2 cellular contexts compared by ENCODE assay signal in the genomic region with DNA sequence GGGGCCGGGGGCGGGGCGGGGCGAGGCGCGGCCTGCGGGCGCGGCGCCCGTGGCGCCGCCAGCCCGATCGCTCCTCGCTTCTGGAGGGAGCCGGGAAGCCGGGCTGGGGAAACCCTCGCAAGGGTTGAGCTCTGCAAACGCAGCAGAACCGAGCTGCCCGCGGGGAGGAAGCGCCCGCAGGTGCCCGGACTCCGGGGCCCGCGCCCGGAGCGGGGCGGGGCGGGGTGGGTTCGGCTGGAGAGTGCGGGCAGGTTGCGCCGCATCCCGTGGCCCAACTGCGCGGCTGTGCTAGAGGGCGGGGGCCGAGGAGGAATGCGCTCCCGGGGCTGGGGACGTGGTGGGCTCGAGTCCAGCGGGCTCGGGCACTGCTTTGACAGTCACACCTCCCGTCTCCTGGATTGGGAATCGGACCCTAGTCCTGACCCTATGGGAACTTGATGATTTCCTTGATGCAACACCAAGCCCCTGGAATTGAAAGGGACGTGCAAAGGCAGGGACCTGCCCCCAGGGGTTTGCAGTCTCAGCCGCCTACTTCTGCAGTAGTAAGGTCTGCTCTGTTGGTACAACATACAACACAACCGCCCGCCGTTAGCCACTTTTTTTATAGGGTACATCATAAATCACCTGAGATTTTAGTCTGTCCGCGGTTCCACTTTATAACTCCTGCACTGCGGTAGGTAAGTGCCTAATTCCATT.
TF ChIP-seq lines count a peak whose summit lies in the region.

No MANE protein-coding gene starts in this region.

TF ChIP-seq in IMR-90, 13 proteins besides CTCF, POLR2A, EP300 and RAD21:
- TF ChIP-seq RCOR1 (IDR thresholded peaks at IDR 0.05; ENCODE audit: insufficient replicate concordance, low read length) (no peak), FOS (IDR thresholded peaks at IDR 0.05; ENCODE audit: low read depth, low read length) (no peak), MAZ (IDR thresholded peaks at IDR 0.05; ENCODE audit: borderline replicate concordance, low read depth, low read length) (peak; percentile 73; the same call in 1 of the 2 replicates), CEBPB (IDR thresholded peaks at IDR 0.05; ENCODE audit: low read depth, low read length) (0 out of 2 replicates have a peak, but pooled peaks have one; percentile 25), NFE2L2 (IDR thresholded peaks at IDR 0.05; ENCODE audit: low read depth, low read length) (no peak), CHD1 (IDR thresholded peaks at IDR 0.05; ENCODE audit: low read depth, low read length) (peak; percentile 26; the same call in 1 of the 2 replicates)
- TF ChIP-seq, protein P1, sequence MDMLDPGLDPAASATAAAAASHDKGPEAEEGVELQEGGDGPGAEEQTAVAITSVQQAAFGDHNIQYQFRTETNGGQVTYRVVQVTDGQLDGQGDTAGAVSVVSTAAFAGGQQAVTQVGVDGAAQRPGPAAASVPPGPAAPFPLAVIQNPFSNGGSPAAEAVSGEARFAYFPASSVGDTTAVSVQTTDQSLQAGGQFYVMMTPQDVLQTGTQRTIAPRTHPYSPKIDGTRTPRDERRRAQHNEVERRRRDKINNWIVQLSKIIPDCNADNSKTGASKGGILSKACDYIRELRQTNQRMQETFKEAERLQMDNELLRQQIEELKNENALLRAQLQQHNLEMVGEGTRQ (IDR thresholded peaks at IDR 0.05; ENCODE audit: low read depth, low read length), result no peak; the same call in 1 of the 2 replicates

TF ChIP-seq in HepG2, 621 proteins besides CTCF, POLR2A, EP300 and RAD21 (continues in another document):
- peak; percentile 62; the same call in 1 of the 2 replicates for TF ChIP-seq ZNF567 (CRISPR knock-in tag; IDR thresholded peaks at IDR 0.05; ENCODE audit: borderline replicate concordance)
- 0 out of 2 replicates have a peak, but pooled peaks have one; percentile 29 for TF ChIP-seq ZBTB42 (CRISPR knock-in tag; IDR thresholded peaks at IDR 0.05)
- TF ChIP-seq ZBTB38 (CRISPR knock-in tag; IDR thresholded peaks at IDR 0.05), result peak; percentile 75
- 0 out of 2 replicates have a peak, but pooled peaks have one; percentile 24 for TF ChIP-seq NCOA1 (CRISPR knock-in tag; IDR thresholded peaks at IDR 0.05)
- 0 out of 2 replicates have a peak, but pooled peaks have one; percentile 19 for TF ChIP-seq PITX1 (CRISPR knock-in tag; IDR thresholded peaks at IDR 0.05)
- TF ChIP-seq ZNF274 (CRISPR knock-in tag; IDR thresholded peaks at IDR 0.05), result 0 out of 2 replicates have a peak, but pooled peaks have one; percentile 26
- no peak for TF ChIP-seq HNRNPL (IDR thresholded peaks at IDR 0.05; ENCODE audit: low read depth, low read length)
- peak; percentile 12; the same call in 1 of the 2 replicates for TF ChIP-seq GATAD1 (CRISPR knock-in tag; IDR thresholded peaks at IDR 0.05)
- peak; percentile 37; the same call in 1 of the 2 replicates for TF ChIP-seq MYC (CRISPR knock-in tag; IDR thresholded peaks at IDR 0.05; ENCODE audit: borderline replicate concordance)
- no peak for TF ChIP-seq MBD4 (IDR thresholded peaks at IDR 0.05; ENCODE audit: borderline replicate concordance, low read length)
- 0 out of 2 replicates have a peak, but pooled peaks have one; percentile 30 for TF ChIP-seq ZNF232 (CRISPR knock-in tag; IDR thresholded peaks at IDR 0.05; ENCODE audit: borderline replicate concordance)
- TF ChIP-seq KAT8 (CRISPR knock-in tag; IDR thresholded peaks at IDR 0.05), result 0 out of 2 replicates have a peak, but pooled peaks have one; percentile 31
- TF ChIP-seq, protein P2, sequence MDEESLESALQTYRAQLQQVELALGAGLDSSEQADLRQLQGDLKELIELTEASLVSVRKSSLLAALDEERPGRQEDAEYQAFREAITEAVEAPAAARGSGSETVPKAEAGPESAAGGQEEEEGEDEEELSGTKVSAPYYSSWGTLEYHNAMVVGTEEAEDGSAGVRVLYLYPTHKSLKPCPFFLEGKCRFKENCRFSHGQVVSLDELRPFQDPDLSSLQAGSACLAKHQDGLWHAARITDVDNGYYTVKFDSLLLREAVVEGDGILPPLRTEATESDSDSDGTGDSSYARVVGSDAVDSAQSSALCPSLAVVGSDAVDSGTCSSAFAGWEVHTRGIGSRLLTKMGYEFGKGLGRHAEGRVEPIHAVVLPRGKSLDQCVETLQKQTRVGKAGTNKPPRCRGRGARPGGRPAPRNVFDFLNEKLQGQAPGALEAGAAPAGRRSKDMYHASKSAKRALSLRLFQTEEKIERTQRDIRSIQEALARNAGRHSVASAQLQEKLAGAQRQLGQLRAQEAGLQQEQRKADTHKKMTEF (CRISPR knock-in tag; IDR thresholded peaks at IDR 0.05), result no peak; the same call in 1 of the 2 replicates
- TF ChIP-seq ZFP82 (CRISPR knock-in tag; IDR thresholded peaks at IDR 0.05; ENCODE audit: borderline replicate concordance), result 0 out of 2 replicates have a peak, but pooled peaks have one; percentile 52
- peak; percentile 49; the same call in 1 of the 2 replicates for TF ChIP-seq ZBTB7B (CRISPR knock-in tag; IDR thresholded peaks at IDR 0.05)
- TF ChIP-seq, protein P3, sequence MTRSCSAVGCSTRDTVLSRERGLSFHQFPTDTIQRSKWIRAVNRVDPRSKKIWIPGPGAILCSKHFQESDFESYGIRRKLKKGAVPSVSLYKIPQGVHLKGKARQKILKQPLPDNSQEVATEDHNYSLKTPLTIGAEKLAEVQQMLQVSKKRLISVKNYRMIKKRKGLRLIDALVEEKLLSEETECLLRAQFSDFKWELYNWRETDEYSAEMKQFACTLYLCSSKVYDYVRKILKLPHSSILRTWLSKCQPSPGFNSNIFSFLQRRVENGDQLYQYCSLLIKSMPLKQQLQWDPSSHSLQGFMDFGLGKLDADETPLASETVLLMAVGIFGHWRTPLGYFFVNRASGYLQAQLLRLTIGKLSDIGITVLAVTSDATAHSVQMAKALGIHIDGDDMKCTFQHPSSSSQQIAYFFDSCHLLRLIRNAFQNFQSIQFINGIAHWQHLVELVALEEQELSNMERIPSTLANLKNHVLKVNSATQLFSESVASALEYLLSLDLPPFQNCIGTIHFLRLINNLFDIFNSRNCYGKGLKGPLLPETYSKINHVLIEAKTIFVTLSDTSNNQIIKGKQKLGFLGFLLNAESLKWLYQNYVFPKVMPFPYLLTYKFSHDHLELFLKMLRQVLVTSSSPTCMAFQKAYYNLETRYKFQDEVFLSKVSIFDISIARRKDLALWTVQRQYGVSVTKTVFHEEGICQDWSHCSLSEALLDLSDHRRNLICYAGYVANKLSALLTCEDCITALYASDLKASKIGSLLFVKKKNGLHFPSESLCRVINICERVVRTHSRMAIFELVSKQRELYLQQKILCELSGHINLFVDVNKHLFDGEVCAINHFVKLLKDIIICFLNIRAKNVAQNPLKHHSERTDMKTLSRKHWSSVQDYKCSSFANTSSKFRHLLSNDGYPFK (CRISPR knock-in tag; IDR thresholded peaks at IDR 0.05; ENCODE audit: borderline replicate concordance), result no peak
- 0 out of 2 replicates have a peak, but pooled peaks have one; percentile 22 for TF ChIP-seq ZNF333 (CRISPR knock-in tag; IDR thresholded peaks at IDR 0.05; ENCODE audit: borderline replicate concordance)
- TF ChIP-seq, protein P4, sequence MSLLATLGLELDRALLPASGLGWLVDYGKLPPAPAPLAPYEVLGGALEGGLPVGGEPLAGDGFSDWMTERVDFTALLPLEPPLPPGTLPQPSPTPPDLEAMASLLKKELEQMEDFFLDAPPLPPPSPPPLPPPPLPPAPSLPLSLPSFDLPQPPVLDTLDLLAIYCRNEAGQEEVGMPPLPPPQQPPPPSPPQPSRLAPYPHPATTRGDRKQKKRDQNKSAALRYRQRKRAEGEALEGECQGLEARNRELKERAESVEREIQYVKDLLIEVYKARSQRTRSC (CRISPR knock-in tag; IDR thresholded peaks at IDR 0.05; ENCODE audit: low read depth), result 0 out of 2 replicates have a peak, but pooled peaks have one; percentile 32
- TF ChIP-seq AGO1 (IDR thresholded peaks at IDR 0.05; ENCODE audit: low read depth, low read length, poor library complexity, severe bottlenecking), result peak; percentile 18
- TF ChIP-seq ARID2 (CRISPR knock-in tag; IDR thresholded peaks at IDR 0.05; ENCODE audit: borderline replicate concordance), result peak; percentile 51; the same call in 1 of the 2 replicates
- TF ChIP-seq, protein P5, sequence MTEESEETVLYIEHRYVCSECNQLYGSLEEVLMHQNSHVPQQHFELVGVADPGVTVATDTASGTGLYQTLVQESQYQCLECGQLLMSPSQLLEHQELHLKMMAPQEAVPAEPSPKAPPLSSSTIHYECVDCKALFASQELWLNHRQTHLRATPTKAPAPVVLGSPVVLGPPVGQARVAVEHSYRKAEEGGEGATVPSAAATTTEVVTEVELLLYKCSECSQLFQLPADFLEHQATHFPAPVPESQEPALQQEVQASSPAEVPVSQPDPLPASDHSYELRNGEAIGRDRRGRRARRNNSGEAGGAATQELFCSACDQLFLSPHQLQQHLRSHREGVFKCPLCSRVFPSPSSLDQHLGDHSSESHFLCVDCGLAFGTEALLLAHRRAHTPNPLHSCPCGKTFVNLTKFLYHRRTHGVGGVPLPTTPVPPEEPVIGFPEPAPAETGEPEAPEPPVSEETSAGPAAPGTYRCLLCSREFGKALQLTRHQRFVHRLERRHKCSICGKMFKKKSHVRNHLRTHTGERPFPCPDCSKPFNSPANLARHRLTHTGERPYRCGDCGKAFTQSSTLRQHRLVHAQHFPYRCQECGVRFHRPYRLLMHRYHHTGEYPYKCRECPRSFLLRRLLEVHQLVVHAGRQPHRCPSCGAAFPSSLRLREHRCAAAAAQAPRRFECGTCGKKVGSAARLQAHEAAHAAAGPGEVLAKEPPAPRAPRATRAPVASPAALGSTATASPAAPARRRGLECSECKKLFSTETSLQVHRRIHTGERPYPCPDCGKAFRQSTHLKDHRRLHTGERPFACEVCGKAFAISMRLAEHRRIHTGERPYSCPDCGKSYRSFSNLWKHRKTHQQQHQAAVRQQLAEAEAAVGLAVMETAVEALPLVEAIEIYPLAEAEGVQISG (CRISPR knock-in tag; IDR thresholded peaks at IDR 0.05), result peak; percentile 11
- TF ChIP-seq, protein P6, sequence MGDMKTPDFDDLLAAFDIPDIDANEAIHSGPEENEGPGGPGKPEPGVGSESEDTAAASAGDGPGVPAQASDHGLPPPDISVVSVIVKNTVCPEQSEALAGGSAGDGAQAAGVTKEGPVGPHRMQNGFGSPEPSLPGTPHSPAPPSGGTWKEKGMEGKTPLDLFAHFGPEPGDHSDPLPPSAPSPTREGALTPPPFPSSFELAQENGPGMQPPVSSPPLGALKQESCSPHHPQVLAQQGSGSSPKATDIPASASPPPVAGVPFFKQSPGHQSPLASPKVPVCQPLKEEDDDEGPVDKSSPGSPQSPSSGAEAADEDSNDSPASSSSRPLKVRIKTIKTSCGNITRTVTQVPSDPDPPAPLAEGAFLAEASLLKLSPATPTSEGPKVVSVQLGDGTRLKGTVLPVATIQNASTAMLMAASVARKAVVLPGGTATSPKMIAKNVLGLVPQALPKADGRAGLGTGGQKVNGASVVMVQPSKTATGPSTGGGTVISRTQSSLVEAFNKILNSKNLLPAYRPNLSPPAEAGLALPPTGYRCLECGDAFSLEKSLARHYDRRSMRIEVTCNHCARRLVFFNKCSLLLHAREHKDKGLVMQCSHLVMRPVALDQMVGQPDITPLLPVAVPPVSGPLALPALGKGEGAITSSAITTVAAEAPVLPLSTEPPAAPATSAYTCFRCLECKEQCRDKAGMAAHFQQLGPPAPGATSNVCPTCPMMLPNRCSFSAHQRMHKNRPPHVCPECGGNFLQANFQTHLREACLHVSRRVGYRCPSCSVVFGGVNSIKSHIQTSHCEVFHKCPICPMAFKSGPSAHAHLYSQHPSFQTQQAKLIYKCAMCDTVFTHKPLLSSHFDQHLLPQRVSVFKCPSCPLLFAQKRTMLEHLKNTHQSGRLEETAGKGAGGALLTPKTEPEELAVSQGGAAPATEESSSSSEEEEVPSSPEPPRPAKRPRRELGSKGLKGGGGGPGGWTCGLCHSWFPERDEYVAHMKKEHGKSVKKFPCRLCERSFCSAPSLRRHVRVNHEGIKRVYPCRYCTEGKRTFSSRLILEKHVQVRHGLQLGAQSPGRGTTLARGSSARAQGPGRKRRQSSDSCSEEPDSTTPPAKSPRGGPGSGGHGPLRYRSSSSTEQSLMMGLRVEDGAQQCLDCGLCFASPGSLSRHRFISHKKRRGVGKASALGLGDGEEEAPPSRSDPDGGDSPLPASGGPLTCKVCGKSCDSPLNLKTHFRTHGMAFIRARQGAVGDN (CRISPR knock-in tag; IDR thresholded peaks at IDR 0.05), result peak; percentile 68; the same call in 1 of the 2 replicates
- TF ChIP-seq, protein P7, sequence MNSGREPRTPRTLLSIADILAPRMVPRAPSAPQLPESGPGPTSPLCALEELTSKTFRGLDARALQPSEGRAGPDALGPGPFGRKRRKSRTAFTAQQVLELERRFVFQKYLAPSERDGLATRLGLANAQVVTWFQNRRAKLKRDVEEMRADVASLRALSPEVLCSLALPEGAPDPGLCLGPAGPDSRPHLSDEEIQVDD (CRISPR knock-in tag; IDR thresholded peaks at IDR 0.05; ENCODE audit: borderline replicate concordance), result no peak
- 0 out of 2 replicates have a peak, but pooled peaks have one; percentile 39 for TF ChIP-seq ZNF292 (CRISPR knock-in tag; IDR thresholded peaks at IDR 0.05; ENCODE audit: borderline replicate concordance, low read depth)
- TF ChIP-seq, protein P8, sequence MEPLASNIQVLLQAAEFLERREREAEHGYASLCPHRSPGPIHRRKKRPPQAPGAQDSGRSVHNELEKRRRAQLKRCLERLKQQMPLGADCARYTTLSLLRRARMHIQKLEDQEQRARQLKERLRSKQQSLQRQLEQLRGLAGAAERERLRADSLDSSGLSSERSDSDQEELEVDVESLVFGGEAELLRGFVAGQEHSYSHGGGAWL (CRISPR knock-in tag; IDR thresholded peaks at IDR 0.05), result 0 out of 2 replicates have a peak, but pooled peaks have one; percentile 37
- TF ChIP-seq NONO (IDR thresholded peaks at IDR 0.05), result no peak
- TF ChIP-seq NONO (CRISPR knock-in tag; conservative IDR thresholded peaks at IDR 0.05), result peak; percentile 29; the same call in 1 of the 2 replicates
- no peak for TF ChIP-seq ZNF136 (CRISPR knock-in tag; IDR thresholded peaks at IDR 0.05; ENCODE audit: low read depth)
- TF ChIP-seq, protein P9, sequence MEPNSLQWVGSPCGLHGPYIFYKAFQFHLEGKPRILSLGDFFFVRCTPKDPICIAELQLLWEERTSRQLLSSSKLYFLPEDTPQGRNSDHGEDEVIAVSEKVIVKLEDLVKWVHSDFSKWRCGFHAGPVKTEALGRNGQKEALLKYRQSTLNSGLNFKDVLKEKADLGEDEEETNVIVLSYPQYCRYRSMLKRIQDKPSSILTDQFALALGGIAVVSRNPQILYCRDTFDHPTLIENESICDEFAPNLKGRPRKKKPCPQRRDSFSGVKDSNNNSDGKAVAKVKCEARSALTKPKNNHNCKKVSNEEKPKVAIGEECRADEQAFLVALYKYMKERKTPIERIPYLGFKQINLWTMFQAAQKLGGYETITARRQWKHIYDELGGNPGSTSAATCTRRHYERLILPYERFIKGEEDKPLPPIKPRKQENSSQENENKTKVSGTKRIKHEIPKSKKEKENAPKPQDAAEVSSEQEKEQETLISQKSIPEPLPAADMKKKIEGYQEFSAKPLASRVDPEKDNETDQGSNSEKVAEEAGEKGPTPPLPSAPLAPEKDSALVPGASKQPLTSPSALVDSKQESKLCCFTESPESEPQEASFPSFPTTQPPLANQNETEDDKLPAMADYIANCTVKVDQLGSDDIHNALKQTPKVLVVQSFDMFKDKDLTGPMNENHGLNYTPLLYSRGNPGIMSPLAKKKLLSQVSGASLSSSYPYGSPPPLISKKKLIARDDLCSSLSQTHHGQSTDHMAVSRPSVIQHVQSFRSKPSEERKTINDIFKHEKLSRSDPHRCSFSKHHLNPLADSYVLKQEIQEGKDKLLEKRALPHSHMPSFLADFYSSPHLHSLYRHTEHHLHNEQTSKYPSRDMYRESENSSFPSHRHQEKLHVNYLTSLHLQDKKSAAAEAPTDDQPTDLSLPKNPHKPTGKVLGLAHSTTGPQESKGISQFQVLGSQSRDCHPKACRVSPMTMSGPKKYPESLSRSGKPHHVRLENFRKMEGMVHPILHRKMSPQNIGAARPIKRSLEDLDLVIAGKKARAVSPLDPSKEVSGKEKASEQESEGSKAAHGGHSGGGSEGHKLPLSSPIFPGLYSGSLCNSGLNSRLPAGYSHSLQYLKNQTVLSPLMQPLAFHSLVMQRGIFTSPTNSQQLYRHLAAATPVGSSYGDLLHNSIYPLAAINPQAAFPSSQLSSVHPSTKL (CRISPR knock-in tag; IDR thresholded peaks at IDR 0.05), result peak; percentile 24; the same call in 1 of the 2 replicates
- peak; percentile 9; the same call in 1 of the 2 replicates for TF ChIP-seq REPIN1 (CRISPR knock-in tag; IDR thresholded peaks at IDR 0.05; ENCODE audit: borderline replicate concordance, low read depth)
